ENCODE assay signal across 8 cellular contexts in genomic region chr9:37485389-37486255, GRCh38. TPM values are rescaled to one million over a fixed set of nuclear protein-coding genes. Genes with fewer than 3 reads are reported as not detected.
A peak's percentile ranks its signal among the peaks of the same experiment; 100 is the strongest.
DNase-seq lines count a peak whose midpoint lies in the region; ATAC-seq, FAIRE-seq and TF ChIP-seq lines count a peak whose summit lies in the region.

POLR1E (plus strand) TSS chr9:37485948; CDS start chr9:37486048, 100 bp downstream.

- DNase-seq in AG04450 (ENCODE audit: low read depth, low spot score): peak; percentile 76
- peak; percentile 92 for DNase-seq in NCI-H2227 (lab: John Stamatoyannopoulos, UW; ENCODE audit: unreplicated experiment)
- peak; percentile 97 for DNase-seq in WERI-Rb-1
- peak; percentile 96 for DNase-seq in mammary epithelial cell
- peak; percentile 99 for DNase-seq in iPS-NIHi11 (ENCODE audit: low spot score)
- DNase-seq in small intestine: peak; percentile 98

- peaks cover 33% of the 10 kb centered on the region for H3K79me2 ChIP-seq in mammary epithelial cell (ENCODE audit: insufficient read depth, low read length)

- H3K4me1 ChIP-seq in mammary epithelial cell (ENCODE audit: insufficient read depth, low read length) (peaks cover 17% of the 10 kb centered on the region), small intestine (ENCODE audit: control insufficient read depth in 2 of 2, insufficient read depth in 1 of 2, low read depth in 1 of 2, low read length in 1 of 2) (peaks cover 0 to 8% of the 10 kb centered on the region in 2 donors)

- H3K36me3 ChIP-seq in WERI-Rb-1 (peaks cover 30% of the 10 kb centered on the region), mammary epithelial cell (ENCODE audit: insufficient read depth, low read length) (peaks cover 7% of the 10 kb centered on the region), small intestine (ENCODE audit: control insufficient read depth in 2 of 2, insufficient read depth in 2 of 2, low read length in 2 of 2) (peaks cover 2 to 7% of the 10 kb centered on the region in 2 donors)

- H3K4me3 ChIP-seq in AG04450 (ENCODE audit: low read depth, low read length): peak within 1 kb of the TSS; percentile 95
- H3K4me3 ChIP-seq in WERI-Rb-1 (ENCODE audit: low read depth, low read length): peak within 1 kb of the TSS; percentile 73
- H3K4me3 ChIP-seq in mammary epithelial cell (replicated peaks in 1 of 3; ENCODE audit: insufficient read depth in 1 of 3, low read depth in 2 of 3, low read length in 3 of 3): peak within 1 kb of the TSS; percentile 89 to 90 (median 89)
- H3K4me3 ChIP-seq in small intestine (ENCODE audit: low read depth in 1 of 2, low read length in 2 of 2): peak within 1 kb of the TSS; percentile 54 to 58

- BruUV-seq in mammary epithelial cell (replicated peaks; lab: Mats Ljungman, UMichigan): TSS peak; percentile 47

- no peak for TF ChIP-seq CTCF in AG04450 (IDR thresholded peaks at IDR 0.05; ENCODE audit: low read depth, low read length)
- no peak for TF ChIP-seq CTCF in WERI-Rb-1 (IDR thresholded peaks at IDR 0.05; ENCODE audit: low read depth, low read length)
- no peak for TF ChIP-seq CTCF in mammary epithelial cell (conservative IDR thresholded peaks at IDR 0.05 in 1 of 2, IDR thresholded peaks at IDR 0.05 in 1 of 2; ENCODE audit: extremely low read depth in 1 of 2, insufficient read depth in 1 of 2, low read depth in 1 of 2, low read length in 2 of 2)

- POLR2A ChIA-PET in AG04450 (lab: Yijun Ruan, JAX): interaction anchor here (0.5 to 1.8 kb wide), 4 partner anchors 20 to 88 kb away, joined by 3 to 11 read pairs (median 4); partner anchors contain the start of gene ZBTB5

- H3K27me3 ChIP-seq in AG04450 (ENCODE audit: control insufficient read depth, insufficient read depth, low read length) (peaks cover 2% of the 10 kb centered on the region), WERI-Rb-1 (ENCODE audit: insufficient read depth, low read depth, severe bottlenecking) (no peaks in the 10 kb centered on the region), mammary epithelial cell (ENCODE audit: insufficient read depth, low read length) (no peaks in the 10 kb centered on the region), small intestine (ENCODE audit: control insufficient read depth in 2 of 2, insufficient read depth in 2 of 2, low read length in 2 of 2) (peaks cover 0 to 4% of the 10 kb centered on the region in 2 donors)

- no peaks in the 10 kb centered on the region for H4K20me1 ChIP-seq in mammary epithelial cell (ENCODE audit: insufficient read depth, low read length)

- 15% methylated on average over 19 of the region's 56 CpGs for WGBS in mammary epithelial cell (ENCODE audit: low coverage, missing lambda C conversion rate)
- WGBS in small intestine, 3 donors: 3% methylated on average over 55 to 56 of the region's 56 CpGs

- CTCF ChIA-PET in AG04450 (lab: Charles Lee): no interaction called here
- CTCF ChIA-PET in mammary epithelial cell (lab: Charles Lee; ENCODE audit: low non-redundant PET): interaction anchor here (0.6 to 0.9 kb wide), 4 partner anchors 109 to 601 kb away, joined by 3 to 5 read pairs (median 4); no protein-coding TSS in a partner anchor

- no peak for FAIRE-seq in small intestine (lab: Jason Lieb, UNC)

- peak within 1 kb of the TSS; percentile 80 for H3K9ac ChIP-seq in mammary epithelial cell (ENCODE audit: insufficient read depth, low read length)

- peak within 1 kb of the TSS; percentile 78 for H3K4me2 ChIP-seq in mammary epithelial cell (ENCODE audit: insufficient read depth, low read depth, low read length)

- peak; percentile 97 for ATAC-seq in GM18907 (IDR thresholded peaks at IDR 0.05; ENCODE audit: unreplicated experiment)
- ATAC-seq in HG03139 (IDR thresholded peaks at IDR 0.05; ENCODE audit: unreplicated experiment): peak; percentile 98

- intact Hi-C loops in mammary epithelial cell (cut with micrococcal nuclease): loop anchor here (2.0 to 10.0 kb wide), 5 partner anchors 21 to 909 kb away; partner anchors contain the start of genes ALDH1B1, FRMPD1, SHB and ZBTB5

- peak within 1 kb of the TSS; percentile 97 for H3K27ac ChIP-seq in AG04450 (ENCODE audit: low read depth, low read length)
- H3K27ac ChIP-seq in WERI-Rb-1: peak within 1 kb of the TSS; percentile 77
- peak within 1 kb of the TSS; percentile 55 for H3K27ac ChIP-seq in mammary epithelial cell (ENCODE audit: insufficient read depth, low read depth, low read length)
- H3K27ac ChIP-seq in small intestine (ENCODE audit: low read depth in 1 of 2, low read length in 1 of 2): peak within 1 kb of the TSS in 1 of 2 donors; percentile 55

- peak within 1 kb of the TSS; percentile 91 for H2AFZ ChIP-seq in mammary epithelial cell (ENCODE audit: low read depth, low read length)

- in situ Hi-C loops in mammary epithelial cell (cut with MboI; ENCODE audit: low sequenced_read_pairs in 2 of 2): loop anchor here (25.0 kb wide), 2 partner anchors 277 to 302 kb away; partner anchors contain the start of genes EXOSC3 (in 1 of the 2) and TRMT10B (in 1 of the 2)

- dilution Hi-C loops in mammary epithelial cell (cut with HindIII; ENCODE audit: low sequenced_read_pairs): loop anchor here (5.0 to 25.0 kb wide), 2 partner anchors 92 to 252 kb away; partner anchors contain the start of gene FBXO10

- H3K9me3 ChIP-seq in AG04450 (ENCODE audit: control insufficient read depth, insufficient read depth, low read length) (no peaks in the 10 kb centered on the region; the same call in 1 of the 2 replicates), WERI-Rb-1 (ENCODE audit: severe bottlenecking) (no peaks in the 10 kb centered on the region), mammary epithelial cell (replicated peaks; ENCODE audit: insufficient read depth, low read length) (no peaks in the 10 kb centered on the region), small intestine (ENCODE audit: control insufficient read depth, low read depth) (no peaks in the 10 kb centered on the region)

RNA-seq across cellular contexts. Expression of gene POLR1E, which starts in this region (rescaled TPM):
- polyA plus RNA-seq in AG04450 (2011; rRNA removed) (42.2 and 44.5 TPM in 2 replicates), mammary epithelial cell (31.6 TPM), small intestine (10 to 100 TPM in 1 of 3 donors, 1 to 10 TPM in 2; 2.2 to 20.3 (median 7.3) TPM)
- 29.3 and 34.1 TPM in 2 replicates for polyA minus RNA-seq in AG04450 (2011; rRNA and poly(A)+ RNA removed)
- total RNA-seq in mammary epithelial cell: 10 to 100 TPM; 33.8 to 34.5 TPM
- 46.3 TPM for polyA minus RNA-seq in mammary epithelial cell
